10 cellular contexts compared by ENCODE assay signal in genomic region chr15:94234300-94234699, GRCh38. TPM values are rescaled to one million over a fixed set of nuclear protein-coding genes. Genes with fewer than 3 reads are reported as not detected.
DNase-seq lines count a peak whose midpoint lies in the region; ATAC-seq, FAIRE-seq and TF ChIP-seq lines count a peak whose summit lies in the region.
"Had no signal": no experiment of that assay in that cellular context is flagged by ENCODE, and none has a peak within 500 bp of the region (broad histone marks: within the 10 kb centered on the region; RNA-seq: fewer than 3 reads in every experiment).

No MANE protein-coding gene starts in this region.

- peaks cover 87% of the 10 kb centered on the region for H3K79me2 ChIP-seq in OCI-LY7 (ENCODE audit: insufficient read depth, low read depth, low read length)

- H3K4me1 ChIP-seq in OCI-LY7 (ENCODE audit: insufficient read depth, low read length, poor library complexity, severe bottlenecking): peaks cover 76% of the 10 kb centered on the region

- BruUV-seq in OCI-LY7 (replicated peaks; lab: Mats Ljungman, UMichigan): no TSS peak

- POLR2A ChIA-PET in OCI-LY7 (lab: Charles Lee): interaction anchor here (0.5 to 8.9 kb wide), 4 partner anchors 20 to 872 kb away, joined by 3 to 80 read pairs (median 8); no protein-coding TSS in a partner anchor

- H3K36me3 ChIP-seq in OCI-LY7 (ENCODE audit: insufficient read depth, low read length): peaks cover 3% of the 10 kb centered on the region; the same call in 1 of the 2 replicates
- no peaks in the 10 kb centered on the region for H3K36me3 ChIP-seq in WERI-Rb-1
- H3K36me3 ChIP-seq: MG63 had no signal

- TF ChIP-seq CTCF in OCI-LY7 (conservative IDR thresholded peaks at IDR 0.05; ENCODE audit: low read length) (no peak), choroid plexus epithelial cell (conservative IDR thresholded peaks at IDR 0.05; ENCODE audit: low read depth, low read length) (no peak), WERI-Rb-1 (IDR thresholded peaks at IDR 0.05; ENCODE audit: low read depth, low read length) (no peak)

- intact Hi-C loops in OCI-LY7 (cut with micrococcal nuclease; ENCODE audit: unreplicated experiment): no loop called here

- no peak for ATAC-seq in left lobe of liver
- ATAC-seq: Panc1 had no signal

- no peaks in the 10 kb centered on the region for H3K9me3 ChIP-seq in OCI-LY7 (ENCODE audit: low read length)
- H3K9me3 ChIP-seq in WERI-Rb-1 (ENCODE audit: severe bottlenecking): no peaks in the 10 kb centered on the region
- H3K9me3 ChIP-seq: MG63 had no signal

- H4K20me1 ChIP-seq in OCI-LY7 (ENCODE audit: insufficient read depth, low read length): peaks cover 18% of the 10 kb centered on the region

- DNase-seq in GM18507 (ENCODE audit: extremely low spot score, insufficient read length, low read depth) (no peak), OCI-LY7 (ENCODE audit: low spot score) (no peak), choroid plexus epithelial cell (ENCODE audit: low read depth) (peak; percentile 35), WERI-Rb-1 (no peak), left lobe of liver (ENCODE audit: low spot score) (no peak), NCI-H345 treated with DMSO at 0.1 percent for 48 hours (lab: John Stamatoyannopoulos, UW; ENCODE audit: unreplicated experiment) (no peak), NCI-H748 treated with DMSO at 0.1 percent for 48 hours (lab: John Stamatoyannopoulos, UW) (no peak)
- DNase-seq in stimulated activated CD4-positive, alpha-beta T cell treated with anti-CD3 and anti-CD28 coated beads, Interleukin-15, amount 100 ng/mL, for 24 hours: peak; percentile 73
- DNase-seq: MG63 had no signal

- H3K9me2 ChIP-seq in OCI-LY7 (ENCODE audit: insufficient read depth, low read length): no peaks in the 10 kb centered on the region

- H3K4me2 ChIP-seq in OCI-LY7 (ENCODE audit: low read length): peak overlapping the region; percentile 98

- H3K4me3 ChIP-seq in OCI-LY7 (ENCODE audit: low read depth, low read length, poor library complexity, severe bottlenecking) (peak overlapping the region; percentile 86), choroid plexus epithelial cell (ENCODE audit: low read depth, low read length) (no peak overlapping the region), WERI-Rb-1 (ENCODE audit: low read depth, low read length) (no peak overlapping the region)
- H3K4me3 ChIP-seq: MG63 had no signal

- CTCF ChIA-PET in OCI-LY7 (lab: Charles Lee; ENCODE audit: unreplicated experiment): no interaction called here

- H2AFZ ChIP-seq in OCI-LY7 (ENCODE audit: low read length): no peak overlapping the region

- peak; percentile 82 for FAIRE-seq in GM18507 (lab: Jason Lieb, UNC)

- H3K27me3 ChIP-seq in WERI-Rb-1 (ENCODE audit: insufficient read depth, low read depth, severe bottlenecking): peaks cover 51% of the 10 kb centered on the region
- H3K27me3 ChIP-seq: MG63 had no signal

- H3K27ac ChIP-seq in OCI-LY7 (ENCODE audit: low read depth, low read length, poor library complexity, severe bottlenecking) (peak overlapping the region; percentile 81), WERI-Rb-1 (no peak overlapping the region)

RNA-seq across cellular contexts. Expression of gene MCTP2, which starts 2.9 kb away (rescaled TPM):
- 73.2 and 75.0 TPM in 2 replicates for total RNA-seq in OCI-LY7 (2014; rRNA removed; shearing (Covaris generic))
- total RNA-seq in OCI-LY7 (2022): 90.6 and 91.6 TPM in 2 replicates
- 6.5 TPM for total RNA-seq in left lobe of liver

Comparison
In these comparisons a context has a peak if more than half of its experiments do, and no peak if none do; other contexts are left out.
1. DNase-seq: peak in choroid plexus epithelial cell (single experiment) and stimulated activated CD4-positive, alpha-beta T cell treated with anti-CD3 and anti-CD28 coated beads, Interleukin-15, amount 100 ng/mL, for 24 hours (single experiment); none in GM18507 (single experiment), OCI-LY7 (single experiment), WERI-Rb-1 (single experiment), left lobe of liver (single experiment), NCI-H345 treated with DMSO at 0.1 percent for 48 hours (single experiment) and NCI-H748 treated with DMSO at 0.1 percent for 48 hours (single experiment).